Comparison of ENCODE assay signal across 8 cellular contexts in the genomic region with DNA sequence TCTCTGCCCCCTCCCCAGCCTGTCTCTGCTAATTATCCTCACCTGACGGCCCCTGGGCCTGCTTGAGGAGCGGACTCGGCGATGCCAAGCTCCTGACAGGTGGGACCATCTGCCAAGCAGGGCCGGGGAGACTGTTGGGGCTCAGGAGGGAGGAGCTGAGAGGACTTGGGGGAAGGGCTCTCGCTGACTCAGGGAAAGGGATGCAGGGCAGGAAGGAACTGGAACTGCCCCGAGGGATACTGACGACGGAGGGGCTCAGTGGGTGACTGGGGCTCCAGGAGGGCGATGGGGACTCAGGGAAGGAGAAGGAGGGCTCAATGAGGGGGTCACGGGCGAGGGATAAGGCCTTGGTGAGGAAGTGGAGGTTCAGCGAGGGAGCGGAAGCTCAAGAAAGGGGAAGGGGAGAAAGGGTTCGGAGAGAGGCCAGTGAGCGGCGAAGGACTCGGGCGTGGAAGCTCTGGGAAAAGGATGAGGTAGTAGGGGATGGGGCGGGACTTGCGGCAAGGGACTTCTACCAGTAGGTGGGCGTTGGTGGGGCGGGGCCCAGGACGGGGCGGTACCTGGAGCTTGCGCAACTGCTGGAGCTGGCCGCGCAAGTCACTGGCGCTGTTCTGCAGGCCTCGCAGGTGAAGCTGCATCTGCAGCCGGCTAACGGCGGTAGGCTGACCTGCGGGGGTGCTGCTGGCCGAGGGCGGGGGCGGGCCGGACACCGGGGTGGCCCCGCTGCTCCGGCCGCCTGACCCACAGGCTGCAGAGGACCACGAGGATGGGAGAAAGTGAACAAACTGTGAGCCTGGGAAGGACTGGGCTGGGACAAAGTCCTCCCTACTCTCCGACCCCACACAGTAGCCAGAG. TPM values are rescaled to one million over a fixed set of nuclear protein-coding genes. Genes with fewer than 3 reads are reported as not detected.
DNase-seq lines count a peak whose midpoint lies in the region; ATAC-seq lines count a peak whose summit lies in the region.

No MANE protein-coding gene starts in this region.

- H3K4me1 Mint-ChIP-seq in activated naive CD8-positive, alpha-beta T cell treated with anti-CD3 and anti-CD28 coated beads, Interleukin-2, amount 10 ng/mL, durations not matched to agents 7 days and 5 days: peaks cover 27% of the 10 kb centered on the region

- no peaks in the 10 kb centered on the region for H3K9me3 Mint-ChIP-seq in activated naive CD8-positive, alpha-beta T cell treated with anti-CD3 and anti-CD28 coated beads, Interleukin-2, amount 10 ng/mL, durations not matched to agents 7 days and 5 days

- no peak overlapping the region for H3K27ac ChIP-seq in right cardiac atrium (ENCODE audit: low read length)

- intact Hi-C loops in right cardiac atrium (cut with DNase I): loop anchor here in 3 of 4 donors (5.0 to 10.0 kb wide), 2 partner anchors 106 to 108 kb away; no protein-coding TSS in a partner anchor

- H3K4me3 ChIP-seq in right cardiac atrium (ENCODE audit: low read length): no peak overlapping the region
- H3K4me3 ChIP-seq in skeletal muscle cell (ENCODE audit: low read depth, low read length): no peak overlapping the region

- H3K27me3 Mint-ChIP-seq in activated naive CD8-positive, alpha-beta T cell treated with anti-CD3 and anti-CD28 coated beads, Interleukin-2, amount 10 ng/mL, durations not matched to agents 7 days and 5 days: peaks cover 50% of the 10 kb centered on the region

- no peaks in the 10 kb centered on the region for H3K36me3 Mint-ChIP-seq in activated naive CD8-positive, alpha-beta T cell treated with anti-CD3 and anti-CD28 coated beads, Interleukin-2, amount 10 ng/mL, durations not matched to agents 7 days and 5 days

- POLR2A ChIA-PET in activated naive CD8-positive, alpha-beta T cell treated with anti-CD3 and anti-CD28 coated beads, Interleukin-2, amount 10 ng/mL, durations not matched to agents 7 days and 5 days (lab: Charles Lee): interaction anchor here (0.7 to 2.0 kb wide), 9 partner anchors 23 to 401 kb away, joined by 3 to 7 read pairs (median 5); partner anchors contain the start of genes EPOP and SRCIN1

- DNase-seq in DMS153 treated with DMSO at 0.1 percent for 48 hours (lab: John Stamatoyannopoulos, UW; ENCODE audit: unreplicated experiment): peak; percentile 92
- DNase-seq in HCEC 1CT: peak; percentile 39
- peak; percentile 52 for DNase-seq in NCI-H128 (lab: John Stamatoyannopoulos, UW; ENCODE audit: unreplicated experiment)
- DNase-seq in SKM-1 treated with dmso at 0.1 percent for 144 hours (lab: John Stamatoyannopoulos, UW; ENCODE audit: unreplicated experiment): peak; percentile 79
- DNase-seq in activated naive CD8-positive, alpha-beta T cell treated with anti-CD3 and anti-CD28 coated beads, Interleukin-2, amount 10 ng/mL, durations not matched to agents 7 days and 5 days: peak; percentile 86
- DNase-seq in right cardiac atrium: peak; percentile 80 to 91 (median 89)
- peak; percentile 25 for DNase-seq in skeletal muscle cell (ENCODE audit: low read depth)
- no peak for DNase-seq in cortex of kidney (lab: John Stamatoyannopoulos, UW)

- H3K27ac Mint-ChIP-seq in activated naive CD8-positive, alpha-beta T cell treated with anti-CD3 and anti-CD28 coated beads, Interleukin-2, amount 10 ng/mL, durations not matched to agents 7 days and 5 days: no peak overlapping the region

- no peaks in the 10 kb centered on the region for H3K27me3 ChIP-seq in right cardiac atrium (ENCODE audit: control insufficient read depth, insufficient read depth)

- H3K4me1 ChIP-seq in right cardiac atrium (ENCODE audit: control insufficient read depth, insufficient read depth, low read length): peaks cover 4% of the 10 kb centered on the region

- peak overlapping the region; percentile 85 for H3K4me3 Mint-ChIP-seq in activated naive CD8-positive, alpha-beta T cell treated with anti-CD3 and anti-CD28 coated beads, Interleukin-2, amount 10 ng/mL, durations not matched to agents 7 days and 5 days

- 6% methylated on average over 44 of the region's 44 CpGs for WGBS in right cardiac atrium

- peak; percentile 65 for ATAC-seq in activated naive CD8-positive, alpha-beta T cell treated with anti-CD3 and anti-CD28 coated beads, Interleukin-2, amount 10 ng/mL, durations not matched to agents 7 days and 5 days (ENCODE audit: low read depth)
- peak; percentile 63 to 65 for ATAC-seq in right cardiac atrium

- no peaks in the 10 kb centered on the region for H3K9me3 ChIP-seq in right cardiac atrium (ENCODE audit: control insufficient read depth, low read length)

RNA-seq across cellular contexts. Expression of gene SRCIN1, which starts 46.5 kb away (rescaled TPM):
- under 1 TPM in 1 of 2 experiments, not detected in 1; 0.11 TPM for total RNA-seq in activated naive CD8-positive, alpha-beta T cell treated with anti-CD3 and anti-CD28 coated beads, Interleukin-2, amount 10 ng/mL, durations not matched to agents 7 days and 5 days
- total RNA-seq in right cardiac atrium: 1 to 10 TPM in 3 of 4 donors, under 1 TPM in 1; 0.89 to 4.8 (median 3.0) TPM
- 2.6 TPM for polyA plus RNA-seq in right cardiac atrium
